In genomic region chr4:31130930-31131329, GRCh38 we compare ENCODE assay signal across 2 cellular contexts.
TF ChIP-seq lines count a peak whose summit lies in the region.

No MANE protein-coding gene starts in this region.

TF ChIP-seq in GM23338, 12 proteins besides CTCF, POLR2A, EP300 and RAD21 (continued from another document):
- no peak for TF ChIP-seq REST (IDR thresholded peaks at IDR 0.05; ENCODE audit: unreplicated experiment)
- TF ChIP-seq POLR2AphosphoS5 (IDR thresholded peaks at IDR 0.05; ENCODE audit: low read depth) = no peak
- no peak for TF ChIP-seq ZNF114 (CRISPR knock-in tag; IDR thresholded peaks at IDR 0.05)
- no peak for TF ChIP-seq ZNF331 (CRISPR knock-in tag; IDR thresholded peaks at IDR 0.05; ENCODE audit: low read depth)
- no peak for TF ChIP-seq NANOG (IDR thresholded peaks at IDR 0.05; ENCODE audit: borderline replicate concordance)
- no peak for TF ChIP-seq ZNF462 (CRISPR knock-in tag; IDR thresholded peaks at IDR 0.05)
- TF ChIP-seq JUNB (IDR thresholded peaks at IDR 0.05; ENCODE audit: unreplicated experiment) = no peak
- TF ChIP-seq EZH2phosphoT487 (IDR thresholded peaks at IDR 0.05; ENCODE audit: unreplicated experiment) = no peak

TF ChIP-seq in WTC11, 78 proteins besides CTCF, POLR2A, EP300 and RAD21 (continued from another document):
- TF ChIP-seq TEAD1 (CRISPR knock-in tag; IDR thresholded peaks at IDR 0.05) (no peak), HMGA2 (CRISPR knock-in tag; IDR thresholded peaks at IDR 0.05) (no peak), ZNF121 (CRISPR knock-in tag; IDR thresholded peaks at IDR 0.05) (no peak), ZNF671 (CRISPR knock-in tag; IDR thresholded peaks at IDR 0.05) (no peak), ZNF138 (CRISPR knock-in tag; conservative IDR thresholded peaks at IDR 0.05) (no peak), HMGXB4 (CRISPR knock-in tag; IDR thresholded peaks at IDR 0.05) (no peak), OVOL2 (CRISPR knock-in tag; IDR thresholded peaks at IDR 0.05; ENCODE audit: borderline replicate concordance) (no peak), NR2C2 (CRISPR knock-in tag; IDR thresholded peaks at IDR 0.05) (no peak), ATF6 (CRISPR knock-in tag; IDR thresholded peaks at IDR 0.05) (no peak), IRF2 (CRISPR knock-in tag; IDR thresholded peaks at IDR 0.05; ENCODE audit: borderline replicate concordance, low read depth) (no peak), NFATC4 (CRISPR knock-in tag; IDR thresholded peaks at IDR 0.05) (no peak)
TF ChIP-seq in WTC11: peak in this region for 0.
